ENCODE assay signal across 30 cellular contexts in the genomic region with DNA sequence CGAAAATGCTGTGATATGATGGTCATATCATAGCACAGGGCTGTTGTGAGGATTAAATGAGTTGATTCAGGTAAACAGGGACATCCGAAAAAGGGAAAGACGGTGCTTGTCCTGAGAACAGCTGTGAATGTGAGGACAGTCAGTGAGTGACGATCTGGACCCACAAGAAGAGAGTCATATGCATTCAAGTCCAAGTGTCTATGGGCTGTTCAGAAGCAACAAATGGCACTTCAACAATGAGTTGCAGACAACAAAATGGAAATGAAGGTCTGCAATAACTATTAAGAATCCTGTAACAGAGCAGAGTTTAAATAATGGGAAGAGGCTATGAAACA.
A peak's percentile ranks its signal among the peaks of the same experiment; 100 is the strongest.
DNase-seq lines count a peak whose midpoint lies in the region; ATAC-seq, FAIRE-seq and TF ChIP-seq lines count a peak whose summit lies in the region.
"Had no signal": no experiment of that assay in that cellular context is flagged by ENCODE, and none has a peak within 500 bp of the region (broad histone marks: within the 10 kb centered on the region; RNA-seq: fewer than 3 reads in every experiment).

No MANE protein-coding gene starts in this region.

- H3K27me3 Mint-ChIP-seq in CD14-positive monocyte (ENCODE audit: low read depth in 3 of 3) (peaks cover 0 to 1% (median under 1%) of the 10 kb centered on the region in 3 donors), progenitor cell of endocrine pancreas (peaks cover 3% of the 10 kb centered on the region)
- H3K27me3 Mint-ChIP-seq: dendritic cell treated with granulocyte-macrophage colony-stimulating factor and Interleukin-4, amounts not matched to agents 40 ng/mL and 50 ng/mL, for 4 days; naive thymus-derived CD8-positive, alpha-beta T cell had no signal

- H3K4me3 Mint-ChIP-seq in CD14-positive monocyte = peak overlapping the region in 1 of 2 donors; percentile 49
- no peak overlapping the region for H3K4me3 Mint-ChIP-seq in progenitor cell of endocrine pancreas (ENCODE audit: low read depth)
- H3K4me3 Mint-ChIP-seq: dendritic cell treated with granulocyte-macrophage colony-stimulating factor and Interleukin-4, amounts not matched to agents 40 ng/mL and 50 ng/mL, for 4 days; endodermal cell; naive thymus-derived CD8-positive, alpha-beta T cell had no signal

- POLR2A ChIA-PET in Panc1 (lab: Charles Lee) = interaction anchor here (0.5 kb wide), 1 partner anchor 81 kb away, joined by 4 read pairs; no protein-coding TSS in a partner anchor

- in situ Hi-C loops in Panc1 (cut with HindIII; ENCODE audit: low pct_unique_long_range_greater_than_20kb, low sequenced_read_pairs) = no loop called here

- H3K27ac Mint-ChIP-seq in CD14-positive monocyte (peak overlapping the region; percentile 91 to 99 (median 94)), progenitor cell of endocrine pancreas (peak overlapping the region; percentile 97)
- H3K27ac Mint-ChIP-seq: endodermal cell had no signal

- H3K27ac ChIP-seq in Panc1 (ENCODE audit: low read length) (peak overlapping the region; percentile 87), kidney (ENCODE audit: low read depth in 2 of 2, low read length in 2 of 2) (peak overlapping the region; percentile 71 to 81)
- H3K27ac ChIP-seq: foreskin keratinocyte, KMS-11 had no signal

- no peak for DNase-seq in CD14-positive monocyte (ENCODE audit: low spot score)
- DNase-seq in Panc1 (ENCODE audit: low read depth, low spot score) = no peak
- no peak for DNase-seq in kidney
- DNase-seq in progenitor cell of endocrine pancreas (ENCODE audit: low spot score, unreplicated experiment) = no peak
- no peak for DNase-seq in activated T-cell treated with anti-CD3 and anti-CD28 coated beads, Interleukin-2, amount 50 U/mL, for 48 hours
- no peak for DNase-seq in NCI-H226
- DNase-seq in Right ventricle myocardium superior = no peak
- DNase-seq in epidermal melanocyte (ENCODE audit: insufficient read length, low spot score) = no peak
- DNase-seq: activated CD4-positive, alpha-beta T cell treated with anti-CD3 and anti-CD28 coated beads, Interleukin-2, amount 50 U/mL, for 4 hours; activated naive CD4-positive, alpha-beta T cell; endodermal cell; foreskin keratinocyte; lower lobe of right lung; midbrain; MM.1S; naive thymus-derived CD8-positive, alpha-beta T cell; NCI-H2029 treated with DMSO at 0.1 percent for 48 hours; NCI-H345; ovary; retina; stimulated activated naive CD4-positive, alpha-beta T cell treated with Interleukin-2 at 50 U/mL for 16 hours; T-helper 1 cell had no signal

- H3K4me1 Mint-ChIP-seq in CD14-positive monocyte = peaks cover 60% of the 10 kb centered on the region
- H3K4me1 Mint-ChIP-seq in progenitor cell of endocrine pancreas (ENCODE audit: low read depth) = peaks cover 19% of the 10 kb centered on the region

- no peak overlapping the region for H3K9ac ChIP-seq in kidney (ENCODE audit: low read length in 2 of 2)
- H3K9ac ChIP-seq: KMS-11 had no signal

- no peak for TF ChIP-seq CTCF in CD14-positive monocyte (IDR thresholded peaks at IDR 0.05)
- no peak for TF ChIP-seq CTCF in Panc1 (IDR thresholded peaks at IDR 0.05)
- TF ChIP-seq CTCF in kidney (IDR thresholded peaks at IDR 0.05; ENCODE audit: borderline replicate concordance, extremely low read depth, insufficient read depth) = no peak
- TF ChIP-seq CTCF in progenitor cell of endocrine pancreas (IDR thresholded peaks at IDR 0.05; ENCODE audit: unreplicated experiment) = no peak

- H3K4me3 ChIP-seq in Panc1 (ENCODE audit: low read depth in 2 of 2, low read length in 2 of 2) = peak overlapping the region in 1 of 2 experiments; percentile 48; a peak in 1 of 4 replicates
- H3K4me3 ChIP-seq in kidney (ENCODE audit: low read length in 2 of 2) = no peak overlapping the region
- H3K4me3 ChIP-seq: esophagus muscularis mucosa, lower lobe of right lung, ovary, SK-N-MC had no signal

- no peaks in the 10 kb centered on the region for H3K9me3 ChIP-seq in Panc1 (ENCODE audit: control insufficient read depth, insufficient read depth, low read depth, low read length)
- no peaks in the 10 kb centered on the region for H3K9me3 ChIP-seq in kidney (ENCODE audit: control insufficient read depth in 1 of 2, low read length in 2 of 2)
- H3K9me3 ChIP-seq: esophagus muscularis mucosa, lower lobe of right lung, ovary had no signal

- ATAC-seq in Panc1 (no peak), Right ventricle myocardium superior (ENCODE audit: poor library complexity) (no peak)
- ATAC-seq: foreskin keratinocyte; naive thymus-derived CD8-positive, alpha-beta T cell had no signal

- H3K4me1 ChIP-seq in Panc1 (ENCODE audit: control insufficient read depth, insufficient read depth, low read length) = peaks cover 55% of the 10 kb centered on the region
- peaks cover 13 to 29% of the 10 kb centered on the region in 2 donors for H3K4me1 ChIP-seq in kidney (ENCODE audit: control insufficient read depth in 1 of 2, insufficient read depth in 1 of 2, low read depth in 1 of 2, low read length in 2 of 2)

- no peak for FAIRE-seq in kidney (lab: Jason Lieb, UNC)
- FAIRE-seq: GM12892, H54, HTR-8/SVneo, small intestine had no signal

- CTCF ChIA-PET in Panc1 (lab: Charles Lee) = no interaction called here

- H3K27me3 ChIP-seq in Panc1 (ENCODE audit: control insufficient read depth, insufficient read depth, low read length) = no peaks in the 10 kb centered on the region
- H3K27me3 ChIP-seq: esophagus muscularis mucosa, foreskin keratinocyte, ovary had no signal

- H3K36me3 Mint-ChIP-seq in CD14-positive monocyte (peaks cover 2 to 3% of the 10 kb centered on the region in 2 donors), progenitor cell of endocrine pancreas (ENCODE audit: insufficient read depth) (no peaks in the 10 kb centered on the region)

- H3K36me3 ChIP-seq in Panc1 (ENCODE audit: control insufficient read depth, insufficient read depth, low read length) (no peaks in the 10 kb centered on the region), kidney (ENCODE audit: control insufficient read depth in 1 of 2, insufficient read depth in 2 of 2, low read length in 2 of 2) (no peaks in the 10 kb centered on the region)
- H3K36me3 ChIP-seq: esophagus muscularis mucosa, lower lobe of right lung, ovary had no signal

- no TSS peak for BruUV-seq in Panc1 (replicated peaks; lab: Mats Ljungman, UMichigan)

- intact Hi-C loops in CD14-positive monocyte (cut with micrococcal nuclease) = loop anchor here in 1 of 2 donors (5.0 to 10.0 kb wide), 2 partner anchors 54 to 239 kb away; no protein-coding TSS in a partner anchor
- intact Hi-C loops in Panc1 (cut with micrococcal nuclease; ENCODE audit: unreplicated experiment) = loop anchor here (2.0 to 10.0 kb wide), 2 partner anchors 43 to 79 kb away; no protein-coding TSS in a partner anchor
- intact Hi-C loops in kidney (cut with DNase I) = no loop called here
- intact Hi-C loops in Right ventricle myocardium superior (cut with DNase I) = no loop called here

- H3K9me3 Mint-ChIP-seq in CD14-positive monocyte (peaks cover 0 to 6% (median 0%) of the 10 kb centered on the region in 7 donors), progenitor cell of endocrine pancreas (ENCODE audit: low read depth) (no peaks in the 10 kb centered on the region)
- H3K9me3 Mint-ChIP-seq: dendritic cell treated with granulocyte-macrophage colony-stimulating factor and Interleukin-4, amounts not matched to agents 40 ng/mL and 50 ng/mL, for 4 days; endodermal cell; naive thymus-derived CD8-positive, alpha-beta T cell had no signal
